Comparison of ENCODE assay signal across 22 cellular contexts in the genomic region with DNA sequence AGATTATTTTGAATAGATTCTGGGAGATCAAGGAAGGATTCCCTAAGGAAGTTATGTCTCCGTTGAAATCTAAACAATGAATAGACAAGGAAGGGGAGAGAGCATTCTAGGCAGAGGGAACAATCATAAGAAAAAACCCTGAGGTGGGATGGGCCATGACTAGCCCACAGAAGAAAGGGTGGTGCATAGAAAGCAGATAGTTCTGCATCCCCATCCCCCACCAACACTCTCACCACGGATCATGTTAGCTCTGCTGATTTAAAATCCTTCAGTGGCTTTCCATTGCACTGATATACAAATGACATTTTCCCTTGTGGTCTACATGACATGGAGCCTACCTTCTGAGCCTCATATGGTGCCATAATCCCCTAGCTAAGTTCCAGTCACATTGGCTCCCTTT. TPM values are rescaled to one million over a fixed set of nuclear protein-coding genes. Genes with fewer than 3 reads are reported as not detected.
DNase-seq lines count a peak whose midpoint lies in the region; ATAC-seq and TF ChIP-seq lines count a peak whose summit lies in the region.
"Had no signal": no experiment of that assay in that cellular context is flagged by ENCODE, and none has a peak within 500 bp of the region (broad histone marks: within the 10 kb centered on the region; RNA-seq: fewer than 3 reads in every experiment).

No MANE protein-coding gene starts in this region.

- no peak for TF ChIP-seq EP300 in neural cell (conservative IDR thresholded peaks at IDR 0.05; ENCODE audit: poor library complexity, severe bottlenecking)

- H3K27ac ChIP-seq in Karpas-422 (ENCODE audit: low read length) (0 out of 2 replicates have a peak overlapping the region, but pooled peaks have one; percentile 2), neural cell (ENCODE audit: low read length) (peak overlapping the region; percentile 5)
- H3K27ac ChIP-seq: KMS-11, PC-9, SJCRH30 had no signal

- no peak for TF ChIP-seq CTCF in neural cell (IDR thresholded peaks at IDR 0.05; ENCODE audit: poor library complexity, severe bottlenecking)

- H3K4me1 Mint-ChIP-seq in activated naive CD8-positive, alpha-beta T cell treated with anti-CD3 and anti-CD28 coated beads, Interleukin-2, amount 50 U/mL, for 24 hours, result peaks cover 12% of the 10 kb centered on the region
- peaks cover 18% of the 10 kb centered on the region for H3K4me1 Mint-ChIP-seq in activated naive CD8-positive, alpha-beta T cell treated with anti-CD3 and anti-CD28 coated beads for 36 hours

- H3K27me3 ChIP-seq in Karpas-422 (ENCODE audit: low read length), result no peaks in the 10 kb centered on the region
- H3K27me3 ChIP-seq in neural cell (ENCODE audit: insufficient read depth, low read depth, low read length), result no peaks in the 10 kb centered on the region
- H3K27me3 ChIP-seq: SJCRH30 had no signal

- H3K4me3 ChIP-seq in Karpas-422 (ENCODE audit: low read length) (no peak overlapping the region), neural cell (ENCODE audit: low read length) (peak overlapping the region; percentile 8)
- H3K4me3 ChIP-seq: PC-9, SJCRH30 had no signal

- peaks cover 99% of the 10 kb centered on the region for H3K79me2 ChIP-seq in Karpas-422 (ENCODE audit: low read length)
- peaks cover 18% of the 10 kb centered on the region for H3K79me2 ChIP-seq in neural cell (replicated peaks; ENCODE audit: insufficient read depth, low read length)

- H3K9ac ChIP-seq in Karpas-422 (ENCODE audit: low read length), result no peak overlapping the region
- no peak overlapping the region for H3K9ac ChIP-seq in neural cell (ENCODE audit: low read length)
- H3K9ac ChIP-seq: KMS-11 had no signal

- TF ChIP-seq RAD21 in neural cell (conservative IDR thresholded peaks at IDR 0.05), result no peak

- no peak for DNase-seq in activated naive CD8-positive, alpha-beta T cell treated with anti-CD3 and anti-CD28 coated beads, Interleukin-2, amount 50 U/mL, for 24 hours
- no peak for DNase-seq in activated naive CD8-positive, alpha-beta T cell treated with anti-CD3 and anti-CD28 coated beads for 36 hours
- DNase-seq in Karpas-422 (no peak), amniotic epithelial cell (ENCODE audit: low read depth) (peak; percentile 17), GM19240 (ENCODE audit: insufficient read length, low spot score) (no peak), NCI-H1048 (lab: John Stamatoyannopoulos, UW) (no peak), NCI-H1436 treated with DMSO at 0.1 percent for 48 hours (lab: John Stamatoyannopoulos, UW) (no peak)
- DNase-seq: 8988T; Caco-2; CD4-positive, CD25-positive, alpha-beta regulatory T cell; DMS153; GDM1; GOT3; NCI-H1092; NCI-H2107; NCI-H510A treated with DMSO at 0.1 percent for 48 hours; NCI-H774; PC-9; SJCRH30 had no signal

- H3K4me1 ChIP-seq in Karpas-422 (ENCODE audit: low read length), result peaks cover 26% of the 10 kb centered on the region
- H3K4me1 ChIP-seq: Caco-2 had no signal

- H3K27me3 Mint-ChIP-seq in activated naive CD8-positive, alpha-beta T cell treated with anti-CD3 and anti-CD28 coated beads, Interleukin-2, amount 50 U/mL, for 24 hours, result no peaks in the 10 kb centered on the region
- H3K27me3 Mint-ChIP-seq in activated naive CD8-positive, alpha-beta T cell treated with anti-CD3 and anti-CD28 coated beads for 36 hours, result no peaks in the 10 kb centered on the region
- H3K27me3 Mint-ChIP-seq: B cell; CD4-positive, CD25-positive, alpha-beta regulatory T cell had no signal

- no peak overlapping the region for H2AFZ ChIP-seq in Karpas-422 (ENCODE audit: low read length)
- no peak overlapping the region for H2AFZ ChIP-seq in neural cell (ENCODE audit: low read depth, low read length)
- H2AFZ ChIP-seq: PC-9 had no signal

- H3F3A ChIP-seq in neural cell (ENCODE audit: insufficient read depth, low read length, poor library complexity, severe bottlenecking), result no peaks in the 10 kb centered on the region

- no peaks in the 10 kb centered on the region for H4K20me1 ChIP-seq in Karpas-422 (ENCODE audit: insufficient read depth, low read depth, low read length)
- H4K20me1 ChIP-seq in neural cell (ENCODE audit: insufficient read depth), result no peaks in the 10 kb centered on the region

- no peaks in the 10 kb centered on the region for H3K9me3 ChIP-seq in Karpas-422 (ENCODE audit: low read length)
- H3K9me3 ChIP-seq in neural cell (ENCODE audit: low read length), result no peaks in the 10 kb centered on the region
- H3K9me3 ChIP-seq: Caco-2, SJCRH30 had no signal

- peaks cover 3% of the 10 kb centered on the region for H3K9me3 Mint-ChIP-seq in activated naive CD8-positive, alpha-beta T cell treated with anti-CD3 and anti-CD28 coated beads, Interleukin-2, amount 50 U/mL, for 24 hours
- H3K9me3 Mint-ChIP-seq in activated naive CD8-positive, alpha-beta T cell treated with anti-CD3 and anti-CD28 coated beads for 36 hours, result no peaks in the 10 kb centered on the region

- no peak overlapping the region for H3K4me3 Mint-ChIP-seq in activated naive CD8-positive, alpha-beta T cell treated with anti-CD3 and anti-CD28 coated beads, Interleukin-2, amount 50 U/mL, for 24 hours
- no peak overlapping the region for H3K4me3 Mint-ChIP-seq in activated naive CD8-positive, alpha-beta T cell treated with anti-CD3 and anti-CD28 coated beads for 36 hours
- H3K4me3 Mint-ChIP-seq: B cell; CD4-positive, CD25-positive, alpha-beta regulatory T cell had no signal

- peaks cover 4% of the 10 kb centered on the region; the same call in 1 of the 2 replicates for H3K36me3 ChIP-seq in Karpas-422 (ENCODE audit: insufficient read depth, low read length)
- no peaks in the 10 kb centered on the region for H3K36me3 ChIP-seq in neural cell (ENCODE audit: insufficient read depth, low read length)

- peak; percentile 54 for ATAC-seq in activated naive CD8-positive, alpha-beta T cell treated with anti-CD3 and anti-CD28 coated beads, Interleukin-2, amount 50 U/mL, for 24 hours

- H3K27ac Mint-ChIP-seq in activated naive CD8-positive, alpha-beta T cell treated with anti-CD3 and anti-CD28 coated beads, Interleukin-2, amount 50 U/mL, for 24 hours, result no peak overlapping the region
- no peak overlapping the region for H3K27ac Mint-ChIP-seq in activated naive CD8-positive, alpha-beta T cell treated with anti-CD3 and anti-CD28 coated beads for 36 hours
- H3K27ac Mint-ChIP-seq: B cell; CD4-positive, CD25-positive, alpha-beta regulatory T cell had no signal

- H3K9me2 ChIP-seq in Karpas-422 (replicated peaks; ENCODE audit: insufficient read depth, low read length) (no peaks in the 10 kb centered on the region), neural cell (ENCODE audit: insufficient read depth, low read length) (no peaks in the 10 kb centered on the region)

- H3K4me2 ChIP-seq in Karpas-422 (ENCODE audit: low read depth, low read length, poor library complexity, severe bottlenecking) (no peak overlapping the region), neural cell (ENCODE audit: low read length) (no peak overlapping the region)
- H3K4me2 ChIP-seq: KMS-11, PC-9 had no signal

- H3K36me3 Mint-ChIP-seq in activated naive CD8-positive, alpha-beta T cell treated with anti-CD3 and anti-CD28 coated beads, Interleukin-2, amount 50 U/mL, for 24 hours (ENCODE audit: low read depth), result peaks cover 9% of the 10 kb centered on the region
- peaks cover 16% of the 10 kb centered on the region for H3K36me3 Mint-ChIP-seq in activated naive CD8-positive, alpha-beta T cell treated with anti-CD3 and anti-CD28 coated beads for 36 hours

TF ChIP-seq in neural cell, 6 proteins besides CTCF, POLR2A, EP300 and RAD21:
- TF ChIP-seq REST (IDR thresholded peaks at IDR 0.05; ENCODE audit: borderline replicate concordance) (no peak), TAF1 (IDR thresholded peaks at IDR 0.05; ENCODE audit: low read depth) (no peak), SMC3 (conservative IDR thresholded peaks at IDR 0.05; ENCODE audit: poor library complexity) (no peak), MXI1 (conservative IDR thresholded peaks at IDR 0.05; ENCODE audit: poor library complexity, severe bottlenecking) (no peak), EZH2 (IDR thresholded peaks at IDR 0.05; ENCODE audit: borderline replicate concordance, insufficient read depth, low read length, poor library complexity, severe bottlenecking) (no peak), POLR2AphosphoS5 (IDR thresholded peaks at IDR 0.05) (no peak)

RNA-seq across cellular contexts. Expression of gene SCMH1, which starts 15.3 kb away (rescaled TPM):
- total RNA-seq in activated naive CD8-positive, alpha-beta T cell treated with anti-CD3 and anti-CD28 coated beads for 36 hours, result 10 to 100 TPM; 26.3 to 27.8 TPM
- 50.2 and 83.6 TPM in 2 replicates for total RNA-seq in Karpas-422 (2014; rRNA removed; shearing (Covaris generic); ENCODE audit: low replicate concordance)
- 23.0 and 28.9 TPM in 2 replicates for polyA plus RNA-seq in neural cell
- 53.9 and 73.8 TPM in 2 replicates for polyA minus RNA-seq in neural cell
